ENCODE assay signal across 22 cellular contexts in the genomic region with DNA sequence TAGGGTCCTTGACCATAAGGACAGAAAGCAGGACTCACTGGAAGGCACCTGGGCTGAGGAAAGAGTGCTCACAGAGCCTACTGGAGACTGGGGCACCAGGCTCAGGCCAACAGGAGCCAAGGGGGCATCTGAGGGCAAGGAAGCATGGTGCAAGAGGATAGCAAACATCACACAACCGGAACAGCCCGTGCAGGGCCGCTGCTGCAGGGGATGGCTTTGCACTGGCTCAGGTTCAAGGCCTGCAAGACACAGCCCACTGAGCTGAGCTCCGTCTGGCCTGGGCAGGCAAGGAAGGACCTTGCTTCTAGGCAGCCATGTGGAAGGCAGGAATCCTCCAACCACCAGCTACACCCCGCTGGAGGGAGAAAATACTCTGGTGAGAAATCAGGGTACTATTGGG. TPM values are rescaled to one million over a fixed set of nuclear protein-coding genes. Genes with fewer than 3 reads are reported as not detected.
A peak's percentile ranks its signal among the peaks of the same experiment; 100 is the strongest.
DNase-seq lines count a peak whose midpoint lies in the region; ATAC-seq and TF ChIP-seq lines count a peak whose summit lies in the region.
"Had no signal": no experiment of that assay in that cellular context is flagged by ENCODE, and none has a peak within 500 bp of the region (broad histone marks: within the 10 kb centered on the region; RNA-seq: fewer than 3 reads in every experiment).

No MANE protein-coding gene starts in this region.

- H3K4me1 ChIP-seq in right atrium auricular region (no peaks in the 10 kb centered on the region), endodermal cell (ENCODE audit: control insufficient read depth, insufficient read depth, low read length) (peaks cover 33% of the 10 kb centered on the region), neuronal stem cell (ENCODE audit: control insufficient read depth in 2 of 2, insufficient read depth in 1 of 2, low read depth in 1 of 2, low read length in 2 of 2) (peaks cover 3 to 4% of the 10 kb centered on the region in 2 donors)
- H3K4me1 ChIP-seq: Peyer's patch had no signal

- H4K8ac ChIP-seq in neuronal stem cell (ENCODE audit: low read depth, low read length): no peak overlapping the region

- DNase-seq in cardiac septum (ENCODE audit: low spot score): peak; percentile 58
- DNase-seq in right atrium auricular region (ENCODE audit: low spot score): no peak
- no peak for DNase-seq in endodermal cell
- no peak for DNase-seq in neuronal stem cell (ENCODE audit: low spot score)
- DNase-seq in HT-29 (ENCODE audit: low spot score): no peak
- DNase-seq in NCI-H187 treated with DMSO at 0.1 percent for 48 hours (lab: John Stamatoyannopoulos, UW): no peak
- DNase-seq in Ammon's horn (ENCODE audit: low spot score): no peak
- DNase-seq: ACHN; CD8-positive, alpha-beta memory T cell; GDM1; IMR-90; NCI-H1105 treated with DMSO at 0.1 percent for 48 hours; NCI-H2081 treated with DMSO at 0.1 percent for 48 hours; NCI-H2171 treated with DMSO at 0.1 percent for 48 hours; NCI-H524 treated with DMSO at 0.1 percent for 48 hours; NCI-H82; Peyer's patch had no signal

- 89 to 96% methylated on average over 3 to 4 of the region's 5 CpGs for WGBS in endodermal cell (ENCODE audit: insufficient coverage in 1 of 2, insufficient read length in 1 of 2), 2 experiments
- WGBS in neuronal stem cell (ENCODE audit: extremely low coverage in 2 of 2, insufficient read length in 2 of 2, insufficient replicate concordance in 1 of 2), 2 donors: no CpG with 5 or more reads among the region's 5 CpGs

- no peak overlapping the region for H3K9ac ChIP-seq in endodermal cell (ENCODE audit: extremely low read depth, low read length, poor library complexity, severe bottlenecking)
- no peak overlapping the region for H3K9ac ChIP-seq in neuronal stem cell (ENCODE audit: low read depth, low read length, poor library complexity)
- H3K9ac ChIP-seq: KMS-11 had no signal

- H3K36me3 ChIP-seq in right atrium auricular region: no peaks in the 10 kb centered on the region
- no peaks in the 10 kb centered on the region for H3K36me3 ChIP-seq in endodermal cell (ENCODE audit: control insufficient read depth, insufficient read depth, low read length)
- peaks cover 2 to 5% of the 10 kb centered on the region in 2 donors for H3K36me3 ChIP-seq in neuronal stem cell (replicated peaks in 1 of 2; ENCODE audit: control insufficient read depth in 2 of 2, insufficient read depth in 2 of 2, low read length in 2 of 2)
- H3K36me3 ChIP-seq: Peyer's patch had no signal

- H2BK5ac ChIP-seq in neuronal stem cell (ENCODE audit: low read length): no peak overlapping the region

- no peak overlapping the region for H2BK12ac ChIP-seq in neuronal stem cell (ENCODE audit: low read length)

- no peak overlapping the region for H2BK15ac ChIP-seq in neuronal stem cell (ENCODE audit: low read length)

- H2BK120ac ChIP-seq in neuronal stem cell (ENCODE audit: low read depth, low read length): no peak overlapping the region

- H3K14ac ChIP-seq in neuronal stem cell (ENCODE audit: low read length): peak overlapping the region; percentile 79

- no peaks in the 10 kb centered on the region for H3K36me3 Mint-ChIP-seq in endodermal cell (ENCODE audit: low read depth)
- H3K36me3 Mint-ChIP-seq: CD8-positive, alpha-beta memory T cell had no signal

- H3K4me3 ChIP-seq in right atrium auricular region: no peak overlapping the region
- H3K4me3 ChIP-seq in endodermal cell (ENCODE audit: low read length): peak overlapping the region; percentile 52
- H3K4me3 ChIP-seq in neuronal stem cell (ENCODE audit: low read length in 2 of 2): no peak overlapping the region
- H3K4me3 ChIP-seq: Peyer's patch had no signal

- peak overlapping the region; percentile 14 for H3K27ac Mint-ChIP-seq in endodermal cell
- H3K27ac Mint-ChIP-seq: CD8-positive, alpha-beta memory T cell had no signal

- H3K9me3 ChIP-seq in right atrium auricular region (no peaks in the 10 kb centered on the region), endodermal cell (ENCODE audit: control insufficient read depth, low read length) (no peaks in the 10 kb centered on the region), neuronal stem cell (replicated peaks in 1 of 2; ENCODE audit: control insufficient read depth in 2 of 2, insufficient read depth in 1 of 2, low read depth in 1 of 2, low read length in 2 of 2) (no peaks in the 10 kb centered on the region)
- H3K9me3 ChIP-seq: Peyer's patch had no signal

- no peak overlapping the region for H2AFZ ChIP-seq in neuronal stem cell (ENCODE audit: low read length)

- no peak overlapping the region for H3K4me3 Mint-ChIP-seq in endodermal cell
- H3K4me3 Mint-ChIP-seq: CD8-positive, alpha-beta memory T cell had no signal

- H3K27me3 Mint-ChIP-seq in endodermal cell (ENCODE audit: insufficient read depth): no peaks in the 10 kb centered on the region
- H3K27me3 Mint-ChIP-seq: CD8-positive, alpha-beta memory T cell had no signal

- peak overlapping the region; percentile 46 for H4K91ac ChIP-seq in neuronal stem cell (ENCODE audit: low read depth, low read length, poor library complexity)

- H3K4ac ChIP-seq in neuronal stem cell (ENCODE audit: low read length): no peak overlapping the region

- H3K27me3 ChIP-seq in right atrium auricular region (no peaks in the 10 kb centered on the region), endodermal cell (ENCODE audit: control insufficient read depth, insufficient read depth, low read length, poor library complexity, severe bottlenecking) (no peaks in the 10 kb centered on the region), neuronal stem cell (ENCODE audit: control insufficient read depth in 3 of 3, insufficient read depth in 3 of 3, low read depth in 1 of 3, low read length in 3 of 3) (no peaks in the 10 kb centered on the region)
- H3K27me3 ChIP-seq: Peyer's patch had no signal

- H2AK5ac ChIP-seq in neuronal stem cell (ENCODE audit: low read depth, low read length): no peak overlapping the region

- no peaks in the 10 kb centered on the region for H3K9me3 Mint-ChIP-seq in endodermal cell

- H3K4me1 Mint-ChIP-seq in endodermal cell: peaks cover 37% of the 10 kb centered on the region
- H3K4me1 Mint-ChIP-seq: CD8-positive, alpha-beta memory T cell had no signal

- no peak overlapping the region for H3K4me2 ChIP-seq in neuronal stem cell (ENCODE audit: insufficient read depth, low read length, poor library complexity, severe bottlenecking)
- H3K4me2 ChIP-seq: KMS-11 had no signal

- TF ChIP-seq CTCF in right atrium auricular region (IDR thresholded peaks at IDR 0.05) (no peak), endodermal cell (conservative IDR thresholded peaks at IDR 0.05) (no peak)

- intact Hi-C loops in cardiac septum (cut with DNase I): no loop called here

- no peak overlapping the region for H3K27ac ChIP-seq in right atrium auricular region
- no peak overlapping the region for H3K27ac ChIP-seq in endodermal cell (ENCODE audit: low read depth, low read length)
- no peak overlapping the region for H3K27ac ChIP-seq in neuronal stem cell (replicated peaks; ENCODE audit: low read length)
- H3K27ac ChIP-seq: 22Rv1, C4-2B, KMS-11, Peyer's patch had no signal

- ATAC-seq in HG03432 (IDR thresholded peaks at IDR 0.05; ENCODE audit: unreplicated experiment): no peak
- ATAC-seq: SK-N-SH treated with all-trans-retinoic acid at 6 μM for 48 hours had no signal

- H3K79me1 ChIP-seq in neuronal stem cell (ENCODE audit: low read depth, low read length): no peaks in the 10 kb centered on the region

- peak overlapping the region; percentile 77 for H3K18ac ChIP-seq in neuronal stem cell (ENCODE audit: low read length)

- peak overlapping the region; percentile 61 for H3K23ac ChIP-seq in neuronal stem cell (ENCODE audit: low read depth, low read length, poor library complexity)

RNA-seq across cellular contexts. Expression of a gene that starts 59.8 kb away (rescaled TPM):
- 1.1 TPM for total RNA-seq in cardiac septum
- total RNA-seq in right atrium auricular region: 1 to 10 TPM in 1 of 2 donors, under 1 TPM in 1; 0.83 to 1.3 TPM
- total RNA-seq in endodermal cell: 10 to 100 TPM; 12.3 to 21.0 TPM
- 4.8 TPM for polyA plus RNA-seq in endodermal cell (2013, experiment 1 of 2)
- 5.2 TPM for polyA plus RNA-seq in endodermal cell (2013, experiment 2 of 2)
- polyA plus RNA-seq in neuronal stem cell (2013, experiment 1 of 2): 0.33 TPM
- 0.26 TPM for polyA plus RNA-seq in neuronal stem cell (2013, experiment 2 of 2)
- total RNA-seq in HT-29 (2014; rRNA removed; shearing (Covaris generic)): 0.74 and 0.76 TPM in 2 replicates
- polyA plus RNA-seq: CD8-positive, alpha-beta memory T cell had no signal
